ENCODE assay signal across 13 cellular contexts in the genomic region with DNA sequence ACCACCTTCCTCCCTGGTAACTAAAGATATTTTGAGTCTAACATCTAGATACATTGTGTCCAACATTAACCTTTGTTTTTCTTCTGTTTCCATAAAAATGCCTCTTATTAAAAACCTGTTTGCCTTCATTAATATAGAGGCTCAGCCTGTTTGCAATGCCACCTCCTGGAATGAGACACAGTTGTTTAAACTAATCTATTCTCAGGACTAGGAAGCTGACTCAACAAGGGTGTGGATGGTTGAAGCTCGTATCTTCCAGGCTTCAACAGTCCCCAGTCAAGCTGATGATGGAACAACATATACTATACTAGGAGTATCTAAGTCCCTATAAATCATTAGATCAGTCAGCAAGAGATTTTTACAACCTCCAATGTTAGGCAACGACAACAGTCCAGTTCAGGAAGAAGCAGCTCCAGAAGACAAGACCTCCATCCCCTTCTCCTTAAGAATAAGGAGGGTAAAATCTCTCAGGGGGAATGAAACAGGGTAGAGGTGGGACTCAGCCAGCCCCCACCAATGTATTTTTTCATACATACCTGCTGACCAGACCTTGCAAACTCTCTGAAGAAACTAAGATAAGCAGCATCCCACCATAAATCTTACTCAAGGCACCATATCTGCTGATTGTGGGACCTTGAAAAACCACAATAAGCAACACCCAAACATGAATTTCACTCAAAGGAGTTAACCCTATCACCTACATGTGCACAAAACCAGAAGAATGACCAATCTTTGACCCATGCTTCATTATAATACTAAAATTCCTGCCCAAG.
"Had no signal": no experiment of that assay in that cellular context is flagged by ENCODE, and none has a peak within 500 bp of the region (broad histone marks: within the 10 kb centered on the region; RNA-seq: fewer than 3 reads in every experiment).

No MANE protein-coding gene starts in this region.

- H3K4me3 ChIP-seq: adrenal gland, ovary, testis had no signal

- H3K27me3 ChIP-seq: adrenal gland, ovary, testis had no signal

- DNase-seq: activated naive CD4-positive, alpha-beta T cell treated with anti-CD3 and anti-CD28 coated beads, Interleukin-2, amount 50 U/mL, for 16 hours; activated T-cell treated with anti-CD3 and anti-CD28 coated beads, Interleukin-2, amount 50 U/mL, for 1 hour; adrenal gland; central memory CD4-positive, alpha-beta T cell; cortex of kidney; effector memory CD4-positive, alpha-beta T cell; glutamatergic neuron; nephron progenitor cell; ovary; stimulated activated CD4-positive, alpha-beta T cell treated with anti-CD3 and anti-CD28 coated beads, Interleukin-15, amount 100 ng/mL, for 24 hours; stimulated activated CD4-positive, alpha-beta T cell treated with anti-CD3 and anti-CD28 coated beads, Interleukin-4, amount 100 ng/mL, for 24 hours; testis had no signal

- H3K9me3 ChIP-seq: adrenal gland, ovary, testis had no signal

- H3K4me1 ChIP-seq: adrenal gland, testis had no signal

- H3K27ac ChIP-seq: adrenal gland, ovary, testis had no signal

- H3K36me3 ChIP-seq: adrenal gland, ovary had no signal

- FAIRE-seq: islet of Langerhans had no signal
